Comparison of ENCODE assay signal across 29 cellular contexts in the genomic region with DNA sequence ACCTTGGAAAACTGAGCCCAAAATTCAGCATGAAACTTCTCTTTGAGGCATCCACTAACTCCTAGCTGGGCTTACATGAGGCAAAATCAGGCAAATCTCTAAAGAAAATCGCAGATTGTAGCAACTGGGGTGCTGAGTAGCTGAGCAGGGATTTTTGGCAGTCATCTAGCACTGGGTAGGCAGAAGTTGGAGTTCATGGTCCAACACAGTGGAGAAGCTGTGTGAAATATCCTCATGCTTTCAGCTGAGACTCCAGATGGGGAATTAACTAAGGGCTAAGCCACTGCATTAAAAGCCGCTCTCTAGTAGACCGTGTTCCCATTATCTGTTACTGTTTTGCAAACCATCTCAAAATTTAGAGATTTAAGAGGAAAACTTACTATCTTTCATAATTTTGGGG.
"Had no signal": no experiment of that assay in that cellular context is flagged by ENCODE, and none has a peak within 500 bp of the region (broad histone marks: within the 10 kb centered on the region; RNA-seq: fewer than 3 reads in every experiment).

No MANE protein-coding gene starts in this region.

- ATAC-seq: activated CD8-positive, alpha-beta memory T cell treated with anti-CD3 and anti-CD28 coated beads, Interleukin-2, amount 10 ng/mL, durations not matched to agents 7 days and 5 days; activated naive CD8-positive, alpha-beta T cell treated with anti-CD3 and anti-CD28 coated beads, Interleukin-2, amount 50 U/mL, for 24 hours; PC-3 had no signal

- H3K4me2 ChIP-seq: KMS-11 had no signal

- H3K27me3 ChIP-seq: Peyer's patch, SJCRH30 had no signal

- H3K27ac ChIP-seq: KMS-11, Peyer's patch, SJCRH30, SK-N-MC, WERI-Rb-1 had no signal

- H3K4me3 ChIP-seq: Peyer's patch, SJCRH30, SK-N-MC had no signal

- DNase-seq: activated CD4-positive, alpha-beta memory T cell treated with anti-CD3 and anti-CD28 coated beads, Interleukin-2, amount 10 ng/mL, durations not matched to agents 7 days and 5 days; activated CD4-positive, alpha-beta T cell treated with anti-CD3 and anti-CD28 coated beads for 1 hour; activated CD4-positive, alpha-beta T cell treated with anti-CD3 and anti-CD28 coated beads for 48 hours; activated CD4-positive, CD25-positive, alpha-beta regulatory T cell; activated CD8-positive, alpha-beta memory T cell treated with anti-CD3 and anti-CD28 coated beads for 24 hours; activated CD8-positive, alpha-beta memory T cell treated with anti-CD3 and anti-CD28 coated beads, Interleukin-2, amount 10 ng/mL, durations not matched to agents 7 days and 5 days; activated CD8-positive, alpha-beta memory T cell treated with anti-CD3 and anti-CD28 coated beads, Interleukin-2, amount 50 U/mL, for 48 hours; activated effector memory CD4-positive, alpha-beta T cell treated with Interleukin-2 at 50 U/mL for 16 hours; activated naive CD4-positive, alpha-beta T cell treated with anti-CD3 and anti-CD28 coated beads, Interleukin-2, amount 10 ng/mL, durations not matched to agents 7 days and 5 days; activated naive CD8-positive, alpha-beta T cell treated with anti-CD3 and anti-CD28 coated beads, Interleukin-2, amount 50 U/mL, for 24 hours; activated T-cell treated with anti-CD3 and anti-CD28 coated beads, Interleukin-2, amount 50 U/mL, for 48 hours; MM.1S; MV-4-11; NCI-H1092; NCI-H1436 treated with DMSO at 0.1 percent for 48 hours; NCI-H1694 treated with DMSO at 0.1 percent for 48 hours; NCI-H2029; NCI-H2171; NCI-H510A; NCI-H526; NCI-H774; PC-3; Peyer's patch; RPMI8226; SJCRH30; T1000; WERI-Rb-1 had no signal

- H3K9me3 ChIP-seq: Peyer's patch, SJCRH30 had no signal

- H3K9ac ChIP-seq: KMS-11 had no signal

- H3K36me3 ChIP-seq: Peyer's patch, SJCRH30, WERI-Rb-1 had no signal

- H3K4me1 ChIP-seq: Peyer's patch, SJCRH30 had no signal
